In the genomic region with DNA sequence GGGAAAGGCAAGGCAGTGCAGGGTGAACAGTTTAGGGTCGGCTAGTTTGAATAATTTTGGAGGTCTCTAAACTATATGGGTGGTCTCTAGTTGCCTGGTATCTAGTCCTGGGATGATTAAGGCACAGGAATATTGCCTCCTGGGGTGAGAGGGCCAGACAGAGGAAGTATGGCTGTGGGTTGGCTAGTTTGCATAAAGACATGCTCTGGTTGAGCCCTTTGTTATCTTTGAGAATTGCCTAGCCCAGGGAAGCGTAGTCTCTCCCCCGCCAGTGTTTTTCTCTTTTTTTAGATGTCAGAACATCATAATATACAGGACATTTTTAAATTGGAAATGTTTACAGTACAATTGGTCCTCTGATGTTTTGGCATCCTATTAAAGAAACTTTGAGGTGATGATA, we compare ENCODE assay signal across 19 cellular contexts.
DNase-seq lines count a peak whose midpoint lies in the region; ATAC-seq and TF ChIP-seq lines count a peak whose summit lies in the region.
"Had no signal": no experiment of that assay in that cellular context is flagged by ENCODE, and none has a peak within 500 bp of the region (broad histone marks: within the 10 kb centered on the region; RNA-seq: fewer than 3 reads in every experiment).

No MANE protein-coding gene starts in this region.

- ATAC-seq in GM18499 (IDR thresholded peaks at IDR 0.05; ENCODE audit: insufficient read depth, unreplicated experiment): peak; percentile 80
- ATAC-seq in GM21576 (IDR thresholded peaks at IDR 0.05; ENCODE audit: unreplicated experiment): peak; percentile 49
- ATAC-seq in CD8-positive, alpha-beta T cell: no peak
- ATAC-seq: A549, Right ventricle myocardium inferior had no signal

- intact Hi-C loops in CD8-positive, alpha-beta T cell (cut with DNase I, micrococcal nuclease): no loop called here

- no peak overlapping the region for H3K9ac ChIP-seq in Karpas-422 (ENCODE audit: low read length)
- H3K9ac ChIP-seq: KMS-11 had no signal

- no peak overlapping the region for H3K27ac Mint-ChIP-seq in CD8-positive, alpha-beta T cell

- no peaks in the 10 kb centered on the region for H3K4me1 Mint-ChIP-seq in CD8-positive, alpha-beta T cell (ENCODE audit: low read depth)

- CTCF ChIA-PET in CD8-positive, alpha-beta T cell (lab: Charles Lee): no interaction called here

- DNase-seq in Karpas-422 (peak; percentile 45), choroid plexus epithelial cell (ENCODE audit: low read depth) (peak; percentile 3), anterior cingulate cortex (lab: John Stamatoyannopoulos, UW) (no peak), KBM-7 (no peak), occipital lobe (lab: John Stamatoyannopoulos, UW) (no peak)
- DNase-seq in CD8-positive, alpha-beta T cell: no peak
- DNase-seq: BE2C, NCI-H1105, NCI-H146, NCI-H2029, NCI-H2227 treated with DMSO at 0.1 percent for 48 hours, NCI-H510A, NCI-H82, T-helper 2 cell had no signal

- H3K9me3 Mint-ChIP-seq in CD8-positive, alpha-beta T cell: no peaks in the 10 kb centered on the region

- peaks cover 10% of the 10 kb centered on the region for H3K4me1 ChIP-seq in Karpas-422 (ENCODE audit: low read length)
- H3K4me1 ChIP-seq in CD8-positive, alpha-beta T cell (ENCODE audit: insufficient read depth, low read length): no peaks in the 10 kb centered on the region
- H3K4me1 ChIP-seq: A549, BE2C had no signal

- H3K9me3 ChIP-seq in Karpas-422 (ENCODE audit: low read length): no peaks in the 10 kb centered on the region
- H3K9me3 ChIP-seq in CD8-positive, alpha-beta T cell (ENCODE audit: low read length): no peaks in the 10 kb centered on the region
- H3K9me3 ChIP-seq: A549, BE2C had no signal

- no peaks in the 10 kb centered on the region for H3K9me2 ChIP-seq in Karpas-422 (replicated peaks; ENCODE audit: insufficient read depth, low read length)

- POLR2A ChIA-PET in CD8-positive, alpha-beta T cell (lab: Charles Lee): no interaction called here

- H2AFZ ChIP-seq in Karpas-422 (ENCODE audit: low read length): no peak overlapping the region

- H4K20me1 ChIP-seq in Karpas-422 (ENCODE audit: insufficient read depth, low read depth, low read length): no peaks in the 10 kb centered on the region

- TF ChIP-seq CTCF in choroid plexus epithelial cell (conservative IDR thresholded peaks at IDR 0.05; ENCODE audit: low read depth, low read length): no peak
- TF ChIP-seq CTCF in CD8-positive, alpha-beta T cell (IDR thresholded peaks at IDR 0.05): no peak

- H3K27me3 ChIP-seq in Karpas-422 (ENCODE audit: low read length): no peaks in the 10 kb centered on the region
- H3K27me3 ChIP-seq in CD8-positive, alpha-beta T cell (ENCODE audit: insufficient read depth, low read length): no peaks in the 10 kb centered on the region
- H3K27me3 ChIP-seq: BE2C had no signal

- no peaks in the 10 kb centered on the region for H3K79me2 ChIP-seq in Karpas-422 (ENCODE audit: low read length)

- H3K36me3 Mint-ChIP-seq in CD8-positive, alpha-beta T cell: no peaks in the 10 kb centered on the region

- H3K27ac ChIP-seq in Karpas-422 (ENCODE audit: low read length): no peak overlapping the region
- H3K27ac ChIP-seq in CD8-positive, alpha-beta T cell (ENCODE audit: low read depth, low read length): no peak overlapping the region
- H3K27ac ChIP-seq: A549, KMS-11 had no signal

- in situ Hi-C loops in KBM-7 (cut with MboI; ENCODE audit: low pct_unique_long_range_greater_than_20kb, low sequenced_read_pairs): no loop called here

- H3K36me3 ChIP-seq in Karpas-422 (ENCODE audit: insufficient read depth, low read length): no peaks in the 10 kb centered on the region
- H3K36me3 ChIP-seq in CD8-positive, alpha-beta T cell (ENCODE audit: insufficient read depth, low read length): no peaks in the 10 kb centered on the region
- H3K36me3 ChIP-seq: BE2C had no signal

- no peak overlapping the region for H3K4me3 ChIP-seq in Karpas-422 (ENCODE audit: low read length)
- H3K4me3 ChIP-seq in choroid plexus epithelial cell (ENCODE audit: low read depth, low read length): no peak overlapping the region
- H3K4me3 ChIP-seq in CD8-positive, alpha-beta T cell (ENCODE audit: low read depth, low read length): no peak overlapping the region
- H3K4me3 ChIP-seq: A549 had no signal

- no peak overlapping the region for H3K4me3 Mint-ChIP-seq in CD8-positive, alpha-beta T cell

- no peaks in the 10 kb centered on the region for H3K27me3 Mint-ChIP-seq in CD8-positive, alpha-beta T cell (ENCODE audit: low read depth)

- peak overlapping the region; percentile 6 for H3K4me2 ChIP-seq in Karpas-422 (ENCODE audit: low read depth, low read length, poor library complexity, severe bottlenecking)
- H3K4me2 ChIP-seq: A549, KMS-11 had no signal

Comparison
In these comparisons a context has a peak if more than half of its experiments do, and no peak if none do; other contexts are left out.
1. DNase-seq: peak in Karpas-422 (single experiment) and choroid plexus epithelial cell (single experiment); none in CD8-positive, alpha-beta T cell (0 of 7), anterior cingulate cortex (0 of 58), KBM-7 (single experiment) and occipital lobe (single experiment).